Comparison of ENCODE assay signal across 26 cellular contexts in genomic region chr3:72205297-72205696, GRCh38.
"Had no signal": no experiment of that assay in that cellular context is flagged by ENCODE, and none has a peak within 500 bp of the region (broad histone marks: within the 10 kb centered on the region; RNA-seq: fewer than 3 reads in every experiment).

No MANE protein-coding gene starts in this region.

- ATAC-seq: Right ventricle myocardium inferior, SK-N-SH treated with all-trans-retinoic acid at 6 μM for 48 hours, T-helper 17 cell had no signal

- H3K27ac ChIP-seq: PC-9, Peyer's patch, SJCRH30 had no signal

- H3K9me3 ChIP-seq: Peyer's patch, SJCRH30 had no signal

- DNase-seq: KBM-7; MV-4-11; NCI-H1048; NCI-H1105; NCI-H1417 treated with DMSO at 0.1 percent for 48 hours; NCI-H146; NCI-H1694 treated with DMSO at 0.1 percent for 48 hours; NCI-H1930; NCI-H2081; NCI-H2107; NCI-H2171 treated with DMSO at 0.1 percent for 48 hours; NCI-H226; NCI-H446; NCI-H510A; NCI-H526 treated with DMSO at 0.1 percent for 48 hours; NCI-H748 treated with DMSO at 0.1 percent for 48 hours; NK-92 treated with Interleukin-12 subunit alpha and Interleukin-12 subunit beta, amount 100 ng/mL, for 24 hours; OCI-M1; PC-9; Peyer's patch; SHP77 treated with DMSO at 0.1 percent for 48 hours; SJCRH30; T-helper 1 cell; T-helper 17 cell had no signal

- H3K36me3 ChIP-seq: Peyer's patch, SJCRH30 had no signal

- H3K4me1 ChIP-seq: Peyer's patch, SJCRH30 had no signal

- H3K4me3 ChIP-seq: PC-9, Peyer's patch, SJCRH30 had no signal

- H3K27me3 ChIP-seq: Peyer's patch, SJCRH30 had no signal
